Comparison of ENCODE assay signal across 8 cellular contexts in the genomic region with DNA sequence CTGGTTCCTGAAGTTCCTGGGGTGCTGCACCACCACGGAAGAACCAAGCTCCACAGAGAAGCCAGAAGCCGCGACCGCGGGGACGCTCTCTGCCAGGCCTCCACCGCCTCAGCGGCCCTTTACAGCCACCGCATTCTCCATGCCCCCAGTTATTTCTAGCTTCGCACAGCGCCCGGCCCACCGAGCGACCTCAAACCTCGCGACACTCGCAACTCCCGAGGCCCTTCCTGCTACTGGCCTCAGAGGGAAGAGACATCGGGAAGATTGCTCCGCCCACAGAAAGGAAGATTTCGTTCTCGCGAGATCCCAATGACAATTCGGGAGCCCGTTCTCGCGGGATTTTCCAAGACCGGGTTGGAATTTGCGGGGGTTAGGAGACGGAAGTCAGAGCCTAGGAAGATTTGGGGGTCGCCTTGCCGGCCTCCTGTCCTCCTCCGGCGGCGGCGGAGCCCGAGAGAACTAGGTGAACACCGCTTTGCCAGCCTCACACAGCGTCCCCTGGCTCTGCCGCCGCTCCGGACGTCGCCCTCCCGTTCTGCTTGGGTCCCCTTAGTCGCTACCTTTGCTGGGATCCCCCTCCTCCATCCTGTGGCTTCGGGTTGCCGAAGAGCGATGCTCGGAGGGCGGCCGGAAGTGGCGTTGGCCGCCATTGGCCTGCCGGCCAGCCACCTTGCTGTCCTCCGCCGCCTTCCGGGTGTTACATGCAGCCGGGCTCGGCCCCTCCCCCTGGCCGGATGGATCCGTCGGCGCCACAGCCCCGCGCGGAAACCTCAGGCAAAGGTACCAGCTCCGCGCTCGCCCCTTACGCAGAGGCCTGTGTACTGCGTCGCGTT. TPM values are rescaled to one million over a fixed set of nuclear protein-coding genes. Genes with fewer than 3 reads are reported as not detected.
DNase-seq lines count a peak whose midpoint lies in the region; ATAC-seq and TF ChIP-seq lines count a peak whose summit lies in the region.

A gene with protein sequence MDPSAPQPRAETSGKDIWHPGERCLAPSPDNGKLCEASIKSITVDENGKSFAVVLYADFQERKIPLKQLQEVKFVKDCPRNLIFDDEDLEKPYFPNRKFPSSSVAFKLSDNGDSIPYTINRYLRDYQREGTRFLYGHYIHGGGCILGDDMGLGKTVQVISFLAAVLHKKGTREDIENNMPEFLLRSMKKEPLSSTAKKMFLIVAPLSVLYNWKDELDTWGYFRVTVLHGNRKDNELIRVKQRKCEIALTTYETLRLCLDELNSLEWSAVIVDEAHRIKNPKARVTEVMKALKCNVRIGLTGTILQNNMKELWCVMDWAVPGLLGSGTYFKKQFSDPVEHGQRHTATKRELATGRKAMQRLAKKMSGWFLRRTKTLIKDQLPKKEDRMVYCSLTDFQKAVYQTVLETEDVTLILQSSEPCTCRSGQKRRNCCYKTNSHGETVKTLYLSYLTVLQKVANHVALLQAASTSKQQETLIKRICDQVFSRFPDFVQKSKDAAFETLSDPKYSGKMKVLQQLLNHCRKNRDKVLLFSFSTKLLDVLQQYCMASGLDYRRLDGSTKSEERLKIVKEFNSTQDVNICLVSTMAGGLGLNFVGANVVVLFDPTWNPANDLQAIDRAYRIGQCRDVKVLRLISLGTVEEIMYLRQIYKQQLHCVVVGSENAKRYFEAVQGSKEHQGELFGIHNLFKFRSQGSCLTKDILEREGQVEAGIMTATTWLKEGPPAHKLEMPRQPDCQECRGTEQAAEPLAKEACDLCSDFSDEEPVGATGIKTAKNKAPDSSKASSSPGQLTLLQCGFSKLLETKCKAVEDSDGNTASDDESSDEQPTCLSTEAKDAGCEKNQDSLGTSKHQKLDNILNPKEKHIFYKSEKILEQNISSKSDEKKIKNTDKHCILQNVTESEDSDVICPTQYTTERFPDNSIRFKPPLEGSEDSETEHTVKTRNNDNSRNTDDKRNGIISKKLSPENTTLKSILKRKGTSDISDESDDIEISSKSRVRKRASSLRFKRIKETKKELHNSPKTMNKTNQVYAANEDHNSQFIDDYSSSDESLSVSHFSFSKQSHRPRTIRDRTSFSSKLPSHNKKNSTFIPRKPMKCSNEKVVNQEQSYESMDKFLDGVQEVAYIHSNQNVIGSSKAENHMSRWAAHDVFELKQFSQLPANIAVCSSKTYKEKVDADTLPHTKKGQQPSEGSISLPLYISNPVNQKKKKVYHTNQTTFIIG (N-terminal part only) (plus strand): TSS at position 387 of the 833 bp plus-strand sequence. CDS start 348 bp downstream, at position 735.

- ATAC-seq in HG02588 (IDR thresholded peaks at IDR 0.05; ENCODE audit: unreplicated experiment) (peak; percentile 92), foreskin keratinocyte (peak; percentile 90)

- H3K4me1 ChIP-seq in foreskin keratinocyte: peaks cover 4% of the 10 kb centered on the region

- DNase-seq in GM10266 (ENCODE audit: extremely low spot score) (peak; percentile 85), NAMALWA (ENCODE audit: low spot score) (peak; percentile 98), SK-MEL-5 (ENCODE audit: low read depth, low spot score) (peak; percentile 99), foreskin keratinocyte (peak; percentile 95 to 98), occipital lobe (lab: John Stamatoyannopoulos, UW) (peak; percentile 90)
- peak; percentile 86 for DNase-seq in activated gamma-delta T cell treated with anti-CD3 and anti-CD28 coated beads, Interleukin-2, amount 50 U/mL, for 16 hours (ENCODE audit: low read depth)

- in situ Hi-C loops in SK-MEL-5 (cut with HindIII; ENCODE audit: low pct_unique_long_range_greater_than_20kb, low sequenced_read_pairs): no loop called here

- TF ChIP-seq CTCF in GM10266 (IDR thresholded peaks at IDR 0.05; ENCODE audit: control insufficient read depth, insufficient read depth, low read depth, missing control alignments) (no peak), foreskin keratinocyte (conservative IDR thresholded peaks at IDR 0.05) (no peak)

- H3K27ac ChIP-seq in foreskin keratinocyte: no peak within 1 kb of the TSS
- peak within 1 kb of the TSS; percentile 97 for H3K27ac ChIP-seq in temporal lobe (ENCODE audit: low read depth, low read length)

- no peaks in the 10 kb centered on the region for H3K27me3 ChIP-seq in foreskin keratinocyte

RNA-seq across cellular contexts. Expression of the gene that starts here (rescaled TPM):
- 47.2 and 65.8 TPM in 2 replicates for total RNA-seq in SK-MEL-5 (2014; rRNA removed; shearing (Covaris generic))
- 13.4 and 32.6 TPM in 2 replicates for polyA plus RNA-seq in SK-MEL-5 (2015; cell fraction: cytosol; rRNA removed)
- 22.3 and 43.6 TPM in 2 replicates for polyA plus RNA-seq in SK-MEL-5 (2015; cell fraction: nucleus; rRNA removed)
- total RNA-seq in foreskin keratinocyte: 30.6 and 33.2 TPM in 2 replicates
- 2.4 and 3.1 TPM in 2 replicates for polyA plus RNA-seq in foreskin keratinocyte
- total RNA-seq in occipital lobe: 139 TPM
- total RNA-seq in temporal lobe: 112 TPM
